In the genomic region with DNA sequence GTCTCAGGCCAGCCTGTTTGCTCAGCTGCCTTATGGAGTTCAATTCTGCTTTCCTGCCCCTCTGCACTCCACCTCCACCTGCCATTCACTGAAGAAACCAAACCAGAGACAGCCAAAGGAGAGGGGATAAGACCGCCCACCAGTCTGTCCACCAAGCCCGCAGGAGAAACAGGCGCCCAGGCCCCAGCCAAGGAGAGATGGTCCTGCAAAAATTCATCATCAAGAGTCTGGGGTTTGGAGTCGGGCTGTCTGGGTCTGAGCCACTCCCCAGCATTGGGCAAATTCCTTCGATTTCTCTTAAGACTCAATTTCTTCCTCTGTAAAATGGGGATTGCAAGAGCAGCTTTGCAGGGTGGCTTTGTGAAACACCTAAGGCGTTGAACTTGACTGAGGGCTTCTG, we compare ENCODE assay signal across 26 cellular contexts.
DNase-seq lines count a peak whose midpoint lies in the region; TF ChIP-seq lines count a peak whose summit lies in the region.
"Had no signal": no experiment of that assay in that cellular context is flagged by ENCODE, and none has a peak within 500 bp of the region (broad histone marks: within the 10 kb centered on the region; RNA-seq: fewer than 3 reads in every experiment).

No MANE protein-coding gene starts in this region.

- WGBS in sigmoid colon, 2 donors: 88 to 93% methylated on average over 6 of the region's 6 CpGs

- H3K79me2 ChIP-seq in Karpas-422 (ENCODE audit: low read length): no peaks in the 10 kb centered on the region

- TF ChIP-seq CTCF in chondrocyte (IDR thresholded peaks at IDR 0.05): no peak
- TF ChIP-seq CTCF in sigmoid colon (IDR thresholded peaks at IDR 0.05): no peak

- TF ChIP-seq POLR2A in sigmoid colon (IDR thresholded peaks at IDR 0.05): no peak

- no peaks in the 10 kb centered on the region for H3K4me1 Mint-ChIP-seq in chondrocyte (ENCODE audit: low read depth)

- H3K9me3 ChIP-seq in sigmoid colon: no peaks in the 10 kb centered on the region
- no peaks in the 10 kb centered on the region for H3K9me3 ChIP-seq in Karpas-422 (ENCODE audit: low read length)
- H3K9me3 ChIP-seq: HAP-1, SJCRH30 had no signal

- H3K9ac ChIP-seq in Karpas-422 (ENCODE audit: low read length): no peak overlapping the region

- DNase-seq in DMS153 (lab: John Stamatoyannopoulos, UW) (peak; percentile 52), DMS153 treated with DMSO at 0.1 percent for 48 hours (lab: John Stamatoyannopoulos, UW; ENCODE audit: unreplicated experiment) (no peak), DMS53 treated with DMSO at 0.1 percent for 48 hours (lab: John Stamatoyannopoulos, UW; ENCODE audit: unreplicated experiment) (peak; percentile 61), NCI-H2029 treated with DMSO at 0.1 percent for 48 hours (lab: John Stamatoyannopoulos, UW) (peak; percentile 41), chondrocyte (ENCODE audit: low spot score) (peak; percentile 54), sigmoid colon (no peak), Karpas-422 (no peak), H4 (ENCODE audit: low spot score) (no peak)
- DNase-seq: Calu3; CD8-positive, alpha-beta T cell; GDM1; HFFc6; MV-4-11; NCI-H187; NCI-H2107; NCI-H82; SJCRH30; T-helper 2 cell had no signal

- peaks cover 2% of the 10 kb centered on the region for H3K36me3 Mint-ChIP-seq in chondrocyte (ENCODE audit: low read depth)
- H3K36me3 Mint-ChIP-seq: CD8-positive, alpha-beta T cell had no signal

- TF ChIP-seq EP300 in sigmoid colon (IDR thresholded peaks at IDR 0.05): no peak

- no peaks in the 10 kb centered on the region for H3K4me1 ChIP-seq in sigmoid colon
- peaks cover 7% of the 10 kb centered on the region; the same call in 1 of the 2 replicates for H3K4me1 ChIP-seq in Karpas-422 (ENCODE audit: low read length)
- H3K4me1 ChIP-seq: HAP-1, SJCRH30 had no signal

- peaks cover 56% of the 10 kb centered on the region for H3K27me3 Mint-ChIP-seq in chondrocyte (ENCODE audit: low read depth)

- H2AFZ ChIP-seq in Karpas-422 (ENCODE audit: low read length): no peak overlapping the region
- H2AFZ ChIP-seq: GM23338 had no signal

- intact Hi-C loops in sigmoid colon (cut with DNase I): no loop called here

- no peaks in the 10 kb centered on the region for H3K9me2 ChIP-seq in Karpas-422 (replicated peaks; ENCODE audit: insufficient read depth, low read length)

- peaks cover 0 to 21% (median 0%) of the 10 kb centered on the region in 3 donors for H3K27me3 ChIP-seq in sigmoid colon
- H3K27me3 ChIP-seq in Karpas-422 (ENCODE audit: low read length): no peaks in the 10 kb centered on the region

- H3K4me3 Mint-ChIP-seq in chondrocyte (ENCODE audit: unreplicated experiment): no peak overlapping the region
- H3K4me3 Mint-ChIP-seq: B cell; CD8-positive, alpha-beta T cell; GM23338; HFFc6 had no signal

- H3K9me3 Mint-ChIP-seq in chondrocyte (ENCODE audit: low read depth): no peaks in the 10 kb centered on the region
- H3K9me3 Mint-ChIP-seq: CD8-positive, alpha-beta T cell; GM23338; HFFc6 had no signal

- no peak overlapping the region for H3K27ac ChIP-seq in sigmoid colon
- H3K27ac ChIP-seq in Karpas-422 (ENCODE audit: low read length): no peak overlapping the region
- H3K27ac ChIP-seq: 22Rv1, C4-2B, RWPE1, SJCRH30 had no signal

- H4K20me1 ChIP-seq in Karpas-422 (ENCODE audit: insufficient read depth, low read depth, low read length): no peaks in the 10 kb centered on the region

- no peak overlapping the region for H3K27ac Mint-ChIP-seq in chondrocyte (ENCODE audit: unreplicated experiment)
- H3K27ac Mint-ChIP-seq: B cell; CD8-positive, alpha-beta T cell; GM23338; HFFc6 had no signal

- no peak overlapping the region for H3K4me3 ChIP-seq in sigmoid colon
- no peak overlapping the region for H3K4me3 ChIP-seq in Karpas-422 (ENCODE audit: low read length)
- H3K4me3 ChIP-seq: GM12878, GM23338, HAP-1, K562, SJCRH30 had no signal

- no peaks in the 10 kb centered on the region for H3K36me3 ChIP-seq in sigmoid colon
- no peaks in the 10 kb centered on the region for H3K36me3 ChIP-seq in Karpas-422 (ENCODE audit: insufficient read depth, low read length)
- H3K36me3 ChIP-seq: HAP-1, SJCRH30 had no signal

- no peak overlapping the region for H3K4me2 ChIP-seq in Karpas-422 (ENCODE audit: low read depth, low read length, poor library complexity, severe bottlenecking)
- H3K4me2 ChIP-seq: GM23338 had no signal

Comparison
In these comparisons a context has a peak if more than half of its experiments do, and no peak if none do; other contexts are left out.
1. DNase-seq: peak in DMS153 (single experiment), DMS53 treated with DMSO at 0.1 percent for 48 hours (single experiment), NCI-H2029 treated with DMSO at 0.1 percent for 48 hours (single experiment) and chondrocyte (single experiment); none in DMS153 treated with DMSO at 0.1 percent for 48 hours (single experiment), sigmoid colon (single experiment), Karpas-422 (single experiment) and H4 (single experiment).